Comparison of ENCODE assay signal across 24 cellular contexts in the genomic region with DNA sequence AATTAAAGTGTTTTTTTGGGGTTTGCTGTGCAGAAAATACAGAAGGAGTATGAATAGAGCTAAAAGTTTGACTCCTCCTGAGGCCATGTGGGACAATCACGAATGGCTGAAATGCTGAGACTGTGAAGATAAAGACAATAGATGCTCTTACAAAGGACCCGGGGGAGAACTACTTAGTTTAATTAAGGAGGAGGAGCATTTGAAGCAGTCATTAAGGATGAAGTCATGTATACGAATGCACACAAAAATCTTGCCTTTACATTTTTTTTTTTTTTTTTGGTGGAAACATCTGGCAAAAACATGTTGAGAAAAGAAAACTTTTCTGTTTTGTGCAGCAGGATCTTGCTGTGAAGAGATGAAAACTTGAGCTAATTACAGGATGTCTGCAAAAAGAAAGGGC. TPM values are rescaled to one million over a fixed set of nuclear protein-coding genes. Genes with fewer than 3 reads are reported as not detected.
DNase-seq lines count a peak whose midpoint lies in the region; ATAC-seq and TF ChIP-seq lines count a peak whose summit lies in the region.
"Had no signal": no experiment of that assay in that cellular context is flagged by ENCODE, and none has a peak within 500 bp of the region (broad histone marks: within the 10 kb centered on the region; RNA-seq: fewer than 3 reads in every experiment).

No MANE protein-coding gene starts in this region.

- H3F3A ChIP-seq in GM23248 (ENCODE audit: insufficient read depth) (peaks cover 16% of the 10 kb centered on the region), neural progenitor cell (ENCODE audit: low read depth) (peaks cover 36% of the 10 kb centered on the region)

- no peak overlapping the region for H3K9ac ChIP-seq in GM23248
- H3K9ac ChIP-seq in Karpas-422 (ENCODE audit: low read length), result peak overlapping the region; percentile 55
- no peak overlapping the region for H3K9ac ChIP-seq in neural progenitor cell

- no peak for ATAC-seq in T-helper 17 cell
- ATAC-seq in GM21737 (IDR thresholded peaks at IDR 0.05; ENCODE audit: unreplicated experiment), result no peak
- ATAC-seq in HG02798 (IDR thresholded peaks at IDR 0.05; ENCODE audit: poor library complexity, unreplicated experiment), result no peak
- ATAC-seq: gastroesophageal sphincter; mucosa of descending colon; psoas muscle; stimulated activated memory B cell treated with anti-CD40 and anti-IgM and Interleukin-4, amounts not matched to agents 10 μg/mL and 1 μg/mL and 100 μg/mL, for 72 hours had no signal

- WGBS in GM23248 (ENCODE audit: low coverage in 1 of 2, low lambda C conversion rate in 2 of 2, missing lambda C conversion rate in 2 of 2), 2 experiments, result 22 to 31% methylated on average over 3 of the region's 3 CpGs

- no peaks in the 10 kb centered on the region for H3K36me3 Mint-ChIP-seq in T-helper 17 cell (ENCODE audit: low read depth)
- no peaks in the 10 kb centered on the region for H3K36me3 Mint-ChIP-seq in neural progenitor cell
- H3K36me3 Mint-ChIP-seq: activated naive CD8-positive, alpha-beta T cell; stimulated activated memory B cell treated with anti-CD40 and anti-IgM and Interleukin-4, amounts not matched to agents 10 μg/mL and 1 μg/mL and 100 μg/mL, for 72 hours had no signal

- no peak for TF ChIP-seq CTCF in neural progenitor cell (IDR thresholded peaks at IDR 0.05)

- H3K27ac ChIP-seq in GM23248 (no peak overlapping the region), Karpas-422 (ENCODE audit: low read length) (peak overlapping the region; percentile 85), neural progenitor cell (no peak overlapping the region)
- H3K27ac ChIP-seq: dorsolateral prefrontal cortex, gastroesophageal sphincter, psoas muscle, suprapubic skin had no signal

- H3K4me2 ChIP-seq in GM23248 (ENCODE audit: unreplicated experiment), result peak overlapping the region; percentile 8
- H3K4me2 ChIP-seq in Karpas-422 (ENCODE audit: low read depth, low read length, poor library complexity, severe bottlenecking), result peak overlapping the region; percentile 64
- peak overlapping the region; percentile 28 for H3K4me2 ChIP-seq in neural progenitor cell

- H3K4me3 Mint-ChIP-seq in T-helper 17 cell (no peak overlapping the region), neural progenitor cell (no peak overlapping the region)
- H3K4me3 Mint-ChIP-seq: activated naive CD8-positive, alpha-beta T cell; central memory CD8-positive, alpha-beta T cell; neural crest cell; stimulated activated memory B cell treated with anti-CD40 and anti-IgM and Interleukin-4, amounts not matched to agents 10 μg/mL and 1 μg/mL and 100 μg/mL, for 72 hours had no signal

- H3K4me1 Mint-ChIP-seq in T-helper 17 cell (peaks cover 4% of the 10 kb centered on the region), neural progenitor cell (peaks cover 26% of the 10 kb centered on the region)

- H3K9me3 ChIP-seq in GM23248 (ENCODE audit: low read depth) (no peaks in the 10 kb centered on the region), Karpas-422 (ENCODE audit: low read length) (no peaks in the 10 kb centered on the region), T-helper 17 cell (ENCODE audit: control insufficient read depth, low read length, poor library complexity, severe bottlenecking) (no peaks in the 10 kb centered on the region), neural progenitor cell (ENCODE audit: low read depth) (no peaks in the 10 kb centered on the region)
- H3K9me3 ChIP-seq: gastroesophageal sphincter, MG63, mucosa of descending colon, psoas muscle, suprapubic skin had no signal

- DNase-seq in GM23248 (no peak), Karpas-422 (peak; percentile 88), T-helper 17 cell (no peak), neural progenitor cell (ENCODE audit: low spot score) (peak; percentile 59), AML-193 (lab: John Stamatoyannopoulos, UW) (no peak)
- DNase-seq: activated CD4-positive, alpha-beta T cell treated with anti-CD3 and anti-CD28 coated beads for 48 hours; dorsolateral prefrontal cortex; islet precursor cell; MG63; mucosa of descending colon; NCI-H1694; NCI-H774; psoas muscle; SHP77; stimulated activated CD4-positive, alpha-beta T cell treated with anti-CD3 and anti-CD28 coated beads, Interleukin-1b, Interleukin-23, amount 100 ng/mL, for 48 hours; T-helper 1 cell had no signal

- H3K4me1 ChIP-seq in GM23248 (ENCODE audit: insufficient read depth) (peaks cover 26% of the 10 kb centered on the region), Karpas-422 (ENCODE audit: low read length) (peaks cover 78% of the 10 kb centered on the region), neural progenitor cell (peaks cover 39% of the 10 kb centered on the region)
- H3K4me1 ChIP-seq: gastroesophageal sphincter, psoas muscle, suprapubic skin had no signal

- H3K4me3 ChIP-seq in GM23248, result no peak overlapping the region
- peak overlapping the region; percentile 22 for H3K4me3 ChIP-seq in Karpas-422 (ENCODE audit: low read length)
- peak overlapping the region; percentile 7 for H3K4me3 ChIP-seq in neural progenitor cell
- H3K4me3 ChIP-seq: dorsolateral prefrontal cortex, gastroesophageal sphincter, MG63, mucosa of descending colon, psoas muscle, suprapubic skin had no signal

- H3K27ac Mint-ChIP-seq in T-helper 17 cell (peak overlapping the region; percentile 70), neural progenitor cell (no peak overlapping the region)
- H3K27ac Mint-ChIP-seq: activated naive CD8-positive, alpha-beta T cell; stimulated activated memory B cell treated with anti-CD40 and anti-IgM and Interleukin-4, amounts not matched to agents 10 μg/mL and 1 μg/mL and 100 μg/mL, for 72 hours had no signal

- H4K20me1 ChIP-seq in GM23248 (ENCODE audit: insufficient read depth) (no peaks in the 10 kb centered on the region), Karpas-422 (ENCODE audit: insufficient read depth, low read depth, low read length) (no peaks in the 10 kb centered on the region), neural progenitor cell (ENCODE audit: low read depth) (peaks cover 11% of the 10 kb centered on the region)

- H3K27me3 ChIP-seq in GM23248 (replicated peaks; ENCODE audit: insufficient read depth) (no peaks in the 10 kb centered on the region), Karpas-422 (ENCODE audit: low read length) (no peaks in the 10 kb centered on the region), neural progenitor cell (peaks cover 3% of the 10 kb centered on the region)
- H3K27me3 ChIP-seq: dorsolateral prefrontal cortex, gastroesophageal sphincter, MG63, suprapubic skin had no signal

- H3K36me3 ChIP-seq in GM23248 (ENCODE audit: low read depth) (no peaks in the 10 kb centered on the region), Karpas-422 (ENCODE audit: insufficient read depth, low read length) (no peaks in the 10 kb centered on the region), neural progenitor cell (no peaks in the 10 kb centered on the region)
- H3K36me3 ChIP-seq: gastroesophageal sphincter, MG63, suprapubic skin had no signal

- H3K9me2 ChIP-seq in GM23248 (ENCODE audit: insufficient read depth) (no peaks in the 10 kb centered on the region), Karpas-422 (replicated peaks; ENCODE audit: insufficient read depth, low read length) (no peaks in the 10 kb centered on the region)

- H3K27me3 Mint-ChIP-seq in T-helper 17 cell (no peaks in the 10 kb centered on the region), neural progenitor cell (ENCODE audit: insufficient read depth, low read depth) (peaks cover 2% of the 10 kb centered on the region)
- H3K27me3 Mint-ChIP-seq: activated naive CD8-positive, alpha-beta T cell; central memory CD8-positive, alpha-beta T cell; stimulated activated memory B cell treated with anti-CD40 and anti-IgM and Interleukin-4, amounts not matched to agents 10 μg/mL and 1 μg/mL and 100 μg/mL, for 72 hours had no signal

- in situ Hi-C loops in GM23248 (cut with MboI), result no loop called here

- H3K79me2 ChIP-seq in GM23248 (ENCODE audit: insufficient read depth) (no peaks in the 10 kb centered on the region), Karpas-422 (ENCODE audit: low read length) (no peaks in the 10 kb centered on the region), neural progenitor cell (ENCODE audit: low read depth) (no peaks in the 10 kb centered on the region)

- no peaks in the 10 kb centered on the region for H3K9me3 Mint-ChIP-seq in neural progenitor cell
- H3K9me3 Mint-ChIP-seq: central memory CD8-positive, alpha-beta T cell; neural crest cell; stimulated activated memory B cell treated with anti-CD40 and anti-IgM and Interleukin-4, amounts not matched to agents 10 μg/mL and 1 μg/mL and 100 μg/mL, for 72 hours had no signal

- H2AFZ ChIP-seq in GM23248 (peak overlapping the region; percentile 29; the same call in 1 of the 2 replicates), Karpas-422 (ENCODE audit: low read length) (peak overlapping the region; percentile 66), neural progenitor cell (replicated peaks) (no peak overlapping the region)

RNA-seq across cellular contexts. Expression of gene NR3C1, which starts 42.2 kb away (rescaled TPM):
- total RNA-seq in GM23248 (2014; rRNA removed; shearing (Covaris generic)), result 121 and 125 TPM in 2 replicates
- polyA plus RNA-seq in GM23248 (2016; fragmentation: Nextera tagmentation; extraction: Ambion mirVana), result 100 and 103 TPM in 2 replicates
- total RNA-seq in Karpas-422 (2014; rRNA removed; shearing (Covaris generic); ENCODE audit: low replicate concordance), result 189 and 364 TPM in 2 replicates
- total RNA-seq in T-helper 17 cell (100 to 1,000 TPM; 118 to 133 TPM), neural progenitor cell (ENCODE audit: low replicate concordance) (0.17 and 0.37 TPM in 2 replicates)

Comparison
In these comparisons a context has a peak if more than half of its experiments do, and no peak if none do; other contexts are left out.
1. DNase-seq: peak in Karpas-422 (single experiment) and neural progenitor cell (single experiment); none in GM23248 (single experiment), T-helper 17 cell (0 of 3) and AML-193 (0 of 2).
2. H3K4me2 ChIP-seq: peak in every context shown above with its lines; median percentile 64 in Karpas-422; 28 in neural progenitor cell; 8 in GM23248.
3. RNA of gene NR3C1, which starts 42.2 kb away (total RNA-seq): 189 to 364 TPM in Karpas-422, 118 to 133 TPM in T-helper 17 cell and 121 to 125 TPM in GM23248; 0.17 to 0.37 TPM in neural progenitor cell; every median in the first group is over 10 times any median in the second.